Comparison of ENCODE assay signal across 34 cellular contexts in genomic region chr12:52353766-52354165, GRCh38. TPM values are rescaled to one million over a fixed set of nuclear protein-coding genes. Genes with fewer than 3 reads are reported as not detected.
"Had no signal": no experiment of that assay in that cellular context is flagged by ENCODE, and none has a peak within 500 bp of the region (broad histone marks: within the 10 kb centered on the region; RNA-seq: fewer than 3 reads in every experiment).

No MANE protein-coding gene starts in this region.

- H3K36me3 Mint-ChIP-seq: activated CD4-positive, alpha-beta memory T cell treated with anti-CD3 and anti-CD28 coated beads for 36 hours; brain; mesothelial cell of epicardium; naive thymus-derived CD4-positive, alpha-beta T cell; type B pancreatic cell had no signal

- ATAC-seq: activated T-cell treated with anti-CD3 and anti-CD28 coated beads, Interleukin-2, amount 50 U/mL, for 4 hours; gastrocnemius medialis; left colon; naive thymus-derived CD4-positive, alpha-beta T cell; stimulated activated naive CD8-positive, alpha-beta T cell treated with anti-CD3 and anti-CD28 coated beads, Interleukin-15, Interleukin-2, amounts not matched to agents 100 U/mL and 50 U/mL, for 24 hours had no signal

- H3K27ac Mint-ChIP-seq: activated CD4-positive, alpha-beta memory T cell treated with anti-CD3 and anti-CD28 coated beads for 36 hours; activated CD4-positive, alpha-beta T cell treated with anti-CD3 and anti-CD28 coated beads, Interleukin-2, amount 10 ng/mL, durations not matched to agents 24 days and 14 days; activated naive CD4-positive, alpha-beta T cell treated with anti-CD3 and anti-CD28 coated beads for 36 hours; activated T-helper 2 cell treated with anti-CD3 and anti-CD28 coated beads, Interferon-gamma antibody, Interleukin-2, Interleukin-4, amounts not matched to agents 10 μg/mL and 5 μg/mL and 100 μg/mL, durations not matched to agents 14 hours and 24 hours and 36 hours; mesothelial cell of epicardium; naive thymus-derived CD4-positive, alpha-beta T cell; type B pancreatic cell had no signal

- H3K36me3 ChIP-seq: ascending aorta, cardiac muscle cell, gastrocnemius medialis, right atrium auricular region, uterus had no signal

- H3K9ac ChIP-seq: parathyroid adenoma had no signal

- H3K9me3 ChIP-seq: ascending aorta, gastrocnemius medialis, right atrium auricular region, testis, uterus had no signal

- H3K27ac ChIP-seq: ascending aorta, cardiac muscle cell, coronary artery, dorsolateral prefrontal cortex, gastrocnemius medialis, parathyroid adenoma, right atrium auricular region, testis, uterus had no signal

- H3K4me3 ChIP-seq: ascending aorta, cardiac muscle cell, coronary artery, dorsolateral prefrontal cortex, gastrocnemius medialis, right atrium auricular region, testis, uterus had no signal

- H3K4me3 Mint-ChIP-seq: activated CD4-positive, alpha-beta memory T cell treated with anti-CD3 and anti-CD28 coated beads for 36 hours; activated CD4-positive, alpha-beta T cell treated with anti-CD3 and anti-CD28 coated beads, Interleukin-2, amount 10 ng/mL, durations not matched to agents 24 days and 14 days; activated naive CD4-positive, alpha-beta T cell treated with anti-CD3 and anti-CD28 coated beads for 36 hours; activated T-cell treated with anti-CD3 and anti-CD28 coated beads, Interleukin-2, amount 50 U/mL, for 4 hours; brain; mesothelial cell of epicardium; type B pancreatic cell had no signal

- H3K27me3 ChIP-seq: ascending aorta, right atrium auricular region, testis, uterus had no signal

- DNase-seq: activated CD4-positive, alpha-beta memory T cell treated with anti-CD3 and anti-CD28 coated beads for 36 hours; activated CD4-positive, alpha-beta T cell treated with anti-CD3 and anti-CD28 coated beads, Interleukin-2, amount 10 ng/mL, durations not matched to agents 24 days and 14 days; activated CD4-positive, CD25-positive, alpha-beta regulatory T cell treated with anti-CD3 and anti-CD28 coated beads, Interleukin-2, amount 50 U/mL, for 72 hours; activated CD8-positive, alpha-beta memory T cell treated with anti-CD3 and anti-CD28 coated beads, Interleukin-2, amount 50 U/mL, for 48 hours; activated naive CD4-positive, alpha-beta T cell treated with anti-CD3 and anti-CD28 coated beads for 36 hours; activated T-cell treated with anti-CD3 and anti-CD28 coated beads, Interleukin-2, amount 50 U/mL, for 4 hours; effector memory CD4-positive, alpha-beta T cell; glutamatergic neuron; hippocampal formation; kidney; left colon; mammary epithelial cell; naive thymus-derived CD4-positive, alpha-beta T cell; stimulated activated CD4-positive, alpha-beta T cell treated with anti-CD3 and anti-CD28 coated beads, Interleukin-4, amount 100 ng/mL, for 1 hour; stimulated activated naive CD8-positive, alpha-beta T cell treated with anti-CD3 and anti-CD28 coated beads, Interleukin-15, Interleukin-2, amounts not matched to agents 100 U/mL and 50 U/mL, for 24 hours; T-helper 2 cell; testis; uterus had no signal

- H3K4me1 ChIP-seq: gastrocnemius medialis, parathyroid adenoma, testis, uterus had no signal

- H3K9me3 Mint-ChIP-seq: activated CD4-positive, alpha-beta memory T cell treated with anti-CD3 and anti-CD28 coated beads for 36 hours; activated CD4-positive, alpha-beta T cell treated with anti-CD3 and anti-CD28 coated beads, Interleukin-2, amount 10 ng/mL, durations not matched to agents 24 days and 14 days; activated naive CD4-positive, alpha-beta T cell treated with anti-CD3 and anti-CD28 coated beads for 36 hours; activated T-cell treated with anti-CD3 and anti-CD28 coated beads, Interleukin-2, amount 50 U/mL, for 4 hours; activated T-helper 2 cell treated with anti-CD3 and anti-CD28 coated beads, Interferon-gamma antibody, Interleukin-2, Interleukin-4, amounts not matched to agents 10 μg/mL and 5 μg/mL and 100 μg/mL, durations not matched to agents 14 hours and 24 hours and 36 hours; mesothelial cell of epicardium; type B pancreatic cell had no signal

RNA-seq across cellular contexts. Expression of gene KRT85, which starts 13.5 kb away (rescaled TPM):
- total RNA-seq: activated CD4-positive, alpha-beta memory T cell treated with anti-CD3 and anti-CD28 coated beads for 36 hours; activated CD4-positive, alpha-beta T cell treated with anti-CD3 and anti-CD28 coated beads, Interleukin-2, amount 10 ng/mL, durations not matched to agents 24 days and 14 days; activated naive CD4-positive, alpha-beta T cell treated with anti-CD3 and anti-CD28 coated beads for 36 hours; activated T-cell treated with anti-CD3 and anti-CD28 coated beads, Interleukin-2, amount 50 U/mL, for 4 hours; activated T-helper 2 cell treated with anti-CD3 and anti-CD28 coated beads, Interferon-gamma antibody, Interleukin-2, Interleukin-4, amounts not matched to agents 10 μg/mL and 5 μg/mL and 100 μg/mL, durations not matched to agents 14 hours and 24 hours and 36 hours; ascending aorta; cerebellum; dorsolateral prefrontal cortex; gastrocnemius medialis; kidney; left colon; liver; mammary epithelial cell; mesothelial cell of epicardium; naive thymus-derived CD4-positive, alpha-beta T cell; right atrium auricular region had no signal
- polyA plus RNA-seq: adipose tissue; cardiac muscle cell; liver; mammary epithelial cell; naive thymus-derived CD4-positive, alpha-beta T cell; neural cell had no signal

RNA-seq across cellular contexts. Expression of gene KRT84, which starts 31.7 kb away (rescaled TPM):
- total RNA-seq: activated CD4-positive, alpha-beta memory T cell treated with anti-CD3 and anti-CD28 coated beads for 36 hours; activated CD4-positive, alpha-beta T cell treated with anti-CD3 and anti-CD28 coated beads, Interleukin-2, amount 10 ng/mL, durations not matched to agents 24 days and 14 days; activated naive CD4-positive, alpha-beta T cell treated with anti-CD3 and anti-CD28 coated beads for 36 hours; activated T-cell treated with anti-CD3 and anti-CD28 coated beads, Interleukin-2, amount 50 U/mL, for 4 hours; activated T-helper 2 cell treated with anti-CD3 and anti-CD28 coated beads, Interferon-gamma antibody, Interleukin-2, Interleukin-4, amounts not matched to agents 10 μg/mL and 5 μg/mL and 100 μg/mL, durations not matched to agents 14 hours and 24 hours and 36 hours; ascending aorta; cardiac muscle cell; cerebellum; gastrocnemius medialis; kidney; left colon; liver; mesothelial cell of epicardium; naive thymus-derived CD4-positive, alpha-beta T cell; pulmonary artery endothelial cell had no signal
- polyA plus RNA-seq: adipose tissue; cardiac muscle cell; liver; naive thymus-derived CD4-positive, alpha-beta T cell; neural cell had no signal

RNA-seq across cellular contexts. Expression of gene KRT83, which starts 32.6 kb away (rescaled TPM):
- total RNA-seq: activated CD4-positive, alpha-beta memory T cell treated with anti-CD3 and anti-CD28 coated beads for 36 hours; activated CD4-positive, alpha-beta T cell treated with anti-CD3 and anti-CD28 coated beads, Interleukin-2, amount 10 ng/mL, durations not matched to agents 24 days and 14 days; activated naive CD4-positive, alpha-beta T cell treated with anti-CD3 and anti-CD28 coated beads for 36 hours; activated T-cell treated with anti-CD3 and anti-CD28 coated beads, Interleukin-2, amount 50 U/mL, for 4 hours; activated T-helper 2 cell treated with anti-CD3 and anti-CD28 coated beads, Interferon-gamma antibody, Interleukin-2, Interleukin-4, amounts not matched to agents 10 μg/mL and 5 μg/mL and 100 μg/mL, durations not matched to agents 14 hours and 24 hours and 36 hours; ascending aorta; cardiac muscle cell; cerebellum; kidney; left colon; liver; mesothelial cell of epicardium; naive thymus-derived CD4-positive, alpha-beta T cell; pulmonary artery endothelial cell; right atrium auricular region had no signal
- polyA plus RNA-seq: adipose tissue; cardiac muscle cell; liver; naive thymus-derived CD4-positive, alpha-beta T cell; neural cell had no signal

RNA-seq across cellular contexts. Expression of gene KRT82, which starts 52.4 kb away (rescaled TPM):
- total RNA-seq: activated CD4-positive, alpha-beta memory T cell treated with anti-CD3 and anti-CD28 coated beads for 36 hours; activated CD4-positive, alpha-beta T cell treated with anti-CD3 and anti-CD28 coated beads, Interleukin-2, amount 10 ng/mL, durations not matched to agents 24 days and 14 days; activated naive CD4-positive, alpha-beta T cell treated with anti-CD3 and anti-CD28 coated beads for 36 hours; activated T-cell treated with anti-CD3 and anti-CD28 coated beads, Interleukin-2, amount 50 U/mL, for 4 hours; activated T-helper 2 cell treated with anti-CD3 and anti-CD28 coated beads, Interferon-gamma antibody, Interleukin-2, Interleukin-4, amounts not matched to agents 10 μg/mL and 5 μg/mL and 100 μg/mL, durations not matched to agents 14 hours and 24 hours and 36 hours; ascending aorta; cardiac muscle cell; cerebellum; gastrocnemius medialis; kidney; left colon; liver; mammary epithelial cell; mesothelial cell of epicardium; naive thymus-derived CD4-positive, alpha-beta T cell; pulmonary artery endothelial cell; right atrium auricular region; testis; uterus had no signal
- polyA plus RNA-seq: adipose tissue; cardiac muscle cell; liver; naive thymus-derived CD4-positive, alpha-beta T cell; neural cell had no signal
